ENCODE assay signal across 13 cellular contexts in genomic region chr13:109666656-109667448, GRCh38.
A peak's percentile ranks its signal among the peaks of the same experiment; 100 is the strongest.
DNase-seq lines count a peak whose midpoint lies in the region; ATAC-seq and TF ChIP-seq lines count a peak whose summit lies in the region.
"Had no signal": no experiment of that assay in that cellular context is flagged by ENCODE, and none has a peak within 500 bp of the region (broad histone marks: within the 10 kb centered on the region; RNA-seq: fewer than 3 reads in every experiment).

No MANE protein-coding gene starts in this region.

- H3K27ac ChIP-seq in body of pancreas = no peak overlapping the region
- H3K27ac ChIP-seq: thoracic aorta had no signal

- no peak for ATAC-seq in body of pancreas
- ATAC-seq: activated T-cell treated with anti-CD3 and anti-CD28 coated beads, Interleukin-2, amount 50 U/mL, for 4 hours; HCT116 had no signal

- no peaks in the 10 kb centered on the region for H3K27me3 ChIP-seq in body of pancreas

- no peaks in the 10 kb centered on the region for H3K9me3 ChIP-seq in body of pancreas
- H3K9me3 ChIP-seq: thoracic aorta had no signal

- 21 to 36% methylated on average over 14 to 19 of the region's 21 CpGs for WGBS in body of pancreas, 2 donors

- H3K4me3 ChIP-seq in cardiac fibroblast (replicated peaks in 1 of 2; ENCODE audit: low read depth in 2 of 2, low read length in 2 of 2) = no peak overlapping the region
- no peak overlapping the region for H3K4me3 ChIP-seq in body of pancreas
- H3K4me3 ChIP-seq: thoracic aorta had no signal

- H3K36me3 ChIP-seq in body of pancreas (replicated peaks in 1 of 2; ENCODE audit: insufficient read depth in 1 of 2, low read depth in 2 of 2) = no peaks in the 10 kb centered on the region
- H3K36me3 ChIP-seq: thoracic aorta had no signal

- intact Hi-C loops in body of pancreas (cut with DNase I) = no loop called here

- TF ChIP-seq CTCF in cardiac fibroblast (IDR thresholded peaks at IDR 0.05; ENCODE audit: low read depth, low read length) = no peak
- TF ChIP-seq CTCF in mesothelial cell of epicardium (IDR thresholded peaks at IDR 0.05; ENCODE audit: unreplicated experiment) = no peak
- TF ChIP-seq CTCF in body of pancreas (IDR thresholded peaks at IDR 0.05) = no peak

- H3K4me1 Mint-ChIP-seq in mesothelial cell of epicardium = peaks cover 22% of the 10 kb centered on the region
- H3K4me1 Mint-ChIP-seq: activated B cell treated with CpG ODN at 0.5 μM for 24 hours had no signal

- TF ChIP-seq POLR2A in body of pancreas (IDR thresholded peaks at IDR 0.05) = no peak

- peaks cover 3% of the 10 kb centered on the region for H3K27me3 Mint-ChIP-seq in mesothelial cell of epicardium (ENCODE audit: low read depth)
- H3K27me3 Mint-ChIP-seq: activated B cell treated with CpG ODN at 0.5 μM for 24 hours had no signal

- H3K36me3 Mint-ChIP-seq in mesothelial cell of epicardium = no peaks in the 10 kb centered on the region

- H3K4me3 Mint-ChIP-seq in mesothelial cell of epicardium = peak overlapping the region; percentile 9
- H3K4me3 Mint-ChIP-seq: activated B cell treated with CpG ODN at 0.5 μM for 24 hours; activated T-cell treated with anti-CD3 and anti-CD28 coated beads, Interleukin-2, amount 50 U/mL, for 4 hours had no signal

- DNase-seq in AG08395 (ENCODE audit: low spot score) = peak; percentile 62
- peak; percentile 15 for DNase-seq in OCI-M1 (lab: John Stamatoyannopoulos, UW)
- peak; percentile 34 to 62 for DNase-seq in cardiac fibroblast (ENCODE audit: low read depth in 2 of 2)
- DNase-seq in mesothelial cell of epicardium (ENCODE audit: low spot score in 2 of 2, unreplicated experiment in 2 of 2) = no peak
- no peak for DNase-seq in body of pancreas
- no peak for DNase-seq in activated gamma-delta T cell (lab: John Stamatoyannopoulos, UW)
- DNase-seq in activated naive CD4-positive, alpha-beta T cell treated with Interleukin-2 at 50 U/mL for 16 hours = no peak
- DNase-seq in activated CD4-positive, alpha-beta T cell treated with anti-CD3 and anti-CD28 coated beads, Interleukin-2, amount 50 U/mL, for 48 hours = no peak
- DNase-seq: activated B cell treated with CpG ODN at 0.5 μM for 24 hours; activated T-cell treated with anti-CD3 and anti-CD28 coated beads, Interleukin-2, amount 50 U/mL, for 4 hours; caudate nucleus had no signal

- H3K9me3 Mint-ChIP-seq in mesothelial cell of epicardium = no peaks in the 10 kb centered on the region
- H3K9me3 Mint-ChIP-seq: activated T-cell treated with anti-CD3 and anti-CD28 coated beads, Interleukin-2, amount 50 U/mL, for 4 hours had no signal

- peak overlapping the region; percentile 86 for H3K27ac Mint-ChIP-seq in mesothelial cell of epicardium
- H3K27ac Mint-ChIP-seq: activated B cell treated with CpG ODN at 0.5 μM for 24 hours had no signal

- peaks cover 4% of the 10 kb centered on the region for H3K4me1 ChIP-seq in body of pancreas

Comparison
In these comparisons a context has a peak if more than half of its experiments do, and no peak if none do; other contexts are left out.
1. DNase-seq: peak in AG08395 (single experiment), OCI-M1 (single experiment) and cardiac fibroblast (2 of 2); none in mesothelial cell of epicardium (0 of 2), body of pancreas (0 of 4), activated gamma-delta T cell (single experiment), activated naive CD4-positive, alpha-beta T cell treated with Interleukin-2 at 50 U/mL for 16 hours (single experiment) and activated CD4-positive, alpha-beta T cell treated with anti-CD3 and anti-CD28 coated beads, Interleukin-2, amount 50 U/mL, for 48 hours (0 of 2).